Comparison of ENCODE assay signal across 8 cellular contexts in the genomic region with DNA sequence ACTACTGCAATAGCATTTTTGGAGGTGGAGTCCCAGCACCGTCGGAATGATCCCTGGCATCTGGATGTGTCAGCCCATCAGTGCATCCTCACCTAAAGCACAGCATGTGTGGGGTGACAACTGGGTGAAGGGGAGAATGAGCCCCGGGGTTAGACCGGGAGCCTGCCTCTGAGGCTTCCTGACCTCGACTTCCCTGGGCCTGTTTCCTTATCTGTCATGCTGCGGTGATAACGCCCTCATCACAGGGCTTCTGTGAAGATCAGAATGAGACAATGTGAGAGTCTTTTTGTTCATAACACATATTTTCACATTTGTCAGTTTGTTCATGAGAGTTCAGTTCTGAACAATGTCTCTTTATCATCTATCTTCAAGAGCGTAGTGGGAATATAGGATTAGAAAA. TPM values are rescaled to one million over a fixed set of nuclear protein-coding genes. Genes with fewer than 3 reads are reported as not detected.
DNase-seq lines count a peak whose midpoint lies in the region; ATAC-seq and TF ChIP-seq lines count a peak whose summit lies in the region.
"Had no signal": no experiment of that assay in that cellular context is flagged by ENCODE, and none has a peak within 500 bp of the region (broad histone marks: within the 10 kb centered on the region; RNA-seq: fewer than 3 reads in every experiment).

No MANE protein-coding gene starts in this region.

- peak overlapping the region; percentile 74 for H3K27ac ChIP-seq in HUES48 (ENCODE audit: low read depth, low read length)
- H3K27ac ChIP-seq in body of pancreas: peak overlapping the region; percentile 18 to 87 (median 77)
- peak overlapping the region; percentile 45 to 64 for H3K27ac ChIP-seq in liver (ENCODE audit: low read depth in 1 of 2, low read length in 2 of 2)
- H3K27ac ChIP-seq in stomach smooth muscle (ENCODE audit: low read length): peak overlapping the region; percentile 98

- intact Hi-C loops in body of pancreas (cut with DNase I): no loop called here

- H3K4me3 ChIP-seq in HUES48 (ENCODE audit: low read depth, low read length) (no peak overlapping the region), body of pancreas (no peak overlapping the region), liver (ENCODE audit: low read depth in 1 of 3, low read length in 3 of 3) (no peak overlapping the region), stomach smooth muscle (ENCODE audit: low read length in 2 of 2) (no peak overlapping the region)

- TF ChIP-seq CTCF in body of pancreas (IDR thresholded peaks at IDR 0.05) (no peak), liver (IDR thresholded peaks at IDR 0.05; ENCODE audit: low read depth, low read length, missing input control) (no peak)

- no peak for TF ChIP-seq RAD21 in liver (IDR thresholded peaks at IDR 0.05)

- 62 to 68% methylated on average over 8 of the region's 8 CpGs for WGBS in body of pancreas, 2 donors
- 71% methylated on average over 8 of the region's 8 CpGs for WGBS in liver

- no peak for TF ChIP-seq POLR2A in body of pancreas (IDR thresholded peaks at IDR 0.05)

- H3K9me3 ChIP-seq in HUES48 (ENCODE audit: control insufficient read depth, insufficient read depth, low read length) (peaks cover 7% of the 10 kb centered on the region), body of pancreas (no peaks in the 10 kb centered on the region), liver (ENCODE audit: control insufficient read depth in 4 of 4, low read length in 3 of 4) (peaks cover 0 to 3% (median 0%) of the 10 kb centered on the region in 4 donors), stomach smooth muscle (ENCODE audit: control insufficient read depth in 2 of 2, low read length in 2 of 2) (no peaks in the 10 kb centered on the region)

- H3K27me3 ChIP-seq in HUES48 (ENCODE audit: control insufficient read depth, insufficient read depth, low read length) (no peaks in the 10 kb centered on the region), body of pancreas (no peaks in the 10 kb centered on the region), liver (ENCODE audit: control insufficient read depth in 4 of 4, insufficient read depth in 4 of 4, low read length in 3 of 4) (no peaks in the 10 kb centered on the region), stomach smooth muscle (ENCODE audit: control insufficient read depth in 1 of 2, insufficient read depth in 2 of 2, low read length in 2 of 2) (no peaks in the 10 kb centered on the region)

- ATAC-seq in body of pancreas: no peak
- ATAC-seq: activated CD4-positive, CD25-positive, alpha-beta regulatory T cell treated with anti-CD3 and anti-CD28 coated beads, Interleukin-2, amount 50 U/mL, for 24 hours had no signal

- H3K9ac ChIP-seq in HUES48 (ENCODE audit: low read depth, low read length) (no peak overlapping the region), liver (ENCODE audit: low read depth in 1 of 2, low read length in 2 of 2) (no peak overlapping the region), stomach smooth muscle (ENCODE audit: low read length in 2 of 2) (peak overlapping the region; percentile 46 to 86)

- H3K4me1 ChIP-seq in HUES48 (ENCODE audit: control insufficient read depth, insufficient read depth, low read length) (no peaks in the 10 kb centered on the region), body of pancreas (peaks cover 28% of the 10 kb centered on the region), liver (ENCODE audit: control insufficient read depth in 4 of 4, insufficient read depth in 4 of 4, low read length in 3 of 4) (no peaks in the 10 kb centered on the region), stomach smooth muscle (ENCODE audit: control insufficient read depth, insufficient read depth, low read length) (peaks cover 56% of the 10 kb centered on the region)

- DNase-seq in body of pancreas: no peak
- DNase-seq in SIG-M5 treated with dmso at 0.1 percent for 504 hours (lab: John Stamatoyannopoulos, UW; ENCODE audit: unreplicated experiment): no peak
- no peak for DNase-seq in HK-2 (ENCODE audit: unreplicated experiment)
- DNase-seq in NCI-H1048 (lab: John Stamatoyannopoulos, UW): no peak

- H3K36me3 ChIP-seq in HUES48 (ENCODE audit: control insufficient read depth, insufficient read depth, low read length) (no peaks in the 10 kb centered on the region), body of pancreas (replicated peaks in 1 of 2; ENCODE audit: insufficient read depth in 1 of 2, low read depth in 2 of 2) (no peaks in the 10 kb centered on the region), liver (ENCODE audit: control insufficient read depth in 4 of 4, insufficient read depth in 3 of 4, low read depth in 1 of 4, low read length in 3 of 4) (no peaks in the 10 kb centered on the region), stomach smooth muscle (ENCODE audit: control insufficient read depth in 2 of 2, insufficient read depth in 2 of 2, low read length in 2 of 2) (no peaks in the 10 kb centered on the region)

TF ChIP-seq in liver, 16 proteins besides CTCF, POLR2A, EP300 and RAD21:
- TF ChIP-seq NR2F2 (IDR thresholded peaks at IDR 0.05) (peak; percentile 6), HNF4G (IDR thresholded peaks at IDR 0.05) (no peak)

RNA-seq across cellular contexts. Expression of a gene that starts 31.1 kb away (rescaled TPM):
- total RNA-seq in body of pancreas: 10 to 100 TPM; 22.1 to 40.2 TPM
- 1 to 10 TPM in 1 of 2 donors, under 1 TPM in 1; 0.98 to 8.8 TPM for total RNA-seq in liver
- 1 to 10 TPM in 1 of 2 donors, under 1 TPM in 1; 0.58 to 5.7 TPM for polyA plus RNA-seq in liver

Comparison
In these comparisons a context has a peak if more than half of its experiments do, and no peak if none do; other contexts are left out.
1. H3K9ac ChIP-seq: peak in stomach smooth muscle (2 of 2); none in HUES48 (single experiment) and liver (0 of 2).
2. Peak in every context shown above with its lines, with median percentiles within 50 percentile points of each other: H3K27ac ChIP-seq.